Comparison of ENCODE assay signal across 9 cellular contexts in genomic region chr7:103989785-103990775, GRCh38. TPM values are rescaled to one million over a fixed set of nuclear protein-coding genes. Genes with fewer than 3 reads are reported as not detected.
DNase-seq lines count a peak whose midpoint lies in the region; FAIRE-seq lines count a peak whose summit lies in the region.
"Had no signal": no experiment of that assay in that cellular context is flagged by ENCODE, and none has a peak within 500 bp of the region (broad histone marks: within the 10 kb centered on the region; RNA-seq: fewer than 3 reads in every experiment).

No MANE protein-coding gene starts in this region.

- H3K4me1 ChIP-seq in iPS-15b (ENCODE audit: control insufficient read depth, insufficient read depth, low read length) (no peaks in the 10 kb centered on the region), small intestine (ENCODE audit: control insufficient read depth in 2 of 2, insufficient read depth in 1 of 2, low read depth in 1 of 2, low read length in 1 of 2) (no peaks in the 10 kb centered on the region)

- H3K4me3 Mint-ChIP-seq in activated naive CD8-positive, alpha-beta T cell treated with anti-CD3 and anti-CD28 coated beads for 36 hours, result peak overlapping the region; percentile 55

- H3K27me3 ChIP-seq in iPS-15b (ENCODE audit: control insufficient read depth, insufficient read depth, low read length) (peaks cover 63% of the 10 kb centered on the region), small intestine (ENCODE audit: control insufficient read depth in 2 of 2, insufficient read depth in 2 of 2, low read length in 2 of 2) (peaks cover 10 to 22% of the 10 kb centered on the region in 2 donors)

- H3K27ac ChIP-seq in small intestine (ENCODE audit: low read depth in 1 of 2, low read length in 1 of 2), result no peak overlapping the region

- H3K27ac Mint-ChIP-seq in activated naive CD8-positive, alpha-beta T cell treated with anti-CD3 and anti-CD28 coated beads for 36 hours, result no peak overlapping the region

- peaks cover 6% of the 10 kb centered on the region for H3K4me1 Mint-ChIP-seq in activated naive CD8-positive, alpha-beta T cell treated with anti-CD3 and anti-CD28 coated beads for 36 hours

- H3K9me3 Mint-ChIP-seq in activated naive CD8-positive, alpha-beta T cell treated with anti-CD3 and anti-CD28 coated beads for 36 hours, result no peaks in the 10 kb centered on the region

- H3K9ac ChIP-seq in iPS-15b (ENCODE audit: low read depth, low read length), result no peak overlapping the region

- H3K9me3 ChIP-seq in iPS-15b (ENCODE audit: control insufficient read depth, insufficient read depth, low read length) (no peaks in the 10 kb centered on the region), small intestine (ENCODE audit: control insufficient read depth, low read depth) (no peaks in the 10 kb centered on the region)

- no peaks in the 10 kb centered on the region for H3K36me3 Mint-ChIP-seq in activated naive CD8-positive, alpha-beta T cell treated with anti-CD3 and anti-CD28 coated beads for 36 hours

- 1 to 4% (median 1%) methylated on average over 55 to 82 of the region's 82 CpGs for WGBS in small intestine, 3 donors

- DNase-seq in NCI-H1436 (lab: John Stamatoyannopoulos, UW) (peak; percentile 11), NCI-H1436 treated with DMSO at 0.1 percent for 48 hours (lab: John Stamatoyannopoulos, UW) (no peak), NCI-H1694 treated with DMSO at 0.1 percent for 48 hours (lab: John Stamatoyannopoulos, UW) (peak; percentile 77), smooth muscle cell of the brain vasculature (ENCODE audit: low read depth, low spot score) (peak; percentile 0), small intestine (no peak), SW 1271 (lab: John Stamatoyannopoulos, UW) (no peak)
- DNase-seq in activated naive CD8-positive, alpha-beta T cell treated with anti-CD3 and anti-CD28 coated beads for 36 hours, result peak; percentile 8

- H3K4me3 ChIP-seq in iPS-15b (ENCODE audit: low read depth, low read length), result peak overlapping the region; percentile 55
- H3K4me3 ChIP-seq in small intestine (ENCODE audit: low read depth in 1 of 2, low read length in 2 of 2), result peak overlapping the region in 1 of 2 donors; percentile 37

- no peak for FAIRE-seq in small intestine (lab: Jason Lieb, UNC)

- H3K27me3 Mint-ChIP-seq in activated naive CD8-positive, alpha-beta T cell treated with anti-CD3 and anti-CD28 coated beads for 36 hours, result peaks cover 55% of the 10 kb centered on the region

- H3K36me3 ChIP-seq in iPS-15b (ENCODE audit: control insufficient read depth, insufficient read depth, low read length) (no peaks in the 10 kb centered on the region), small intestine (ENCODE audit: control insufficient read depth in 2 of 2, insufficient read depth in 2 of 2, low read length in 2 of 2) (no peaks in the 10 kb centered on the region)

RNA-seq across cellular contexts. Expression of gene RELN, which starts 0.6 kb away (rescaled TPM):
- not detected for total RNA-seq in activated naive CD8-positive, alpha-beta T cell treated with anti-CD3 and anti-CD28 coated beads for 36 hours
- polyA plus RNA-seq in small intestine, result 1 to 10 TPM in 1 of 3 donors, not detected in 2; 8.1 TPM
- total RNA-seq: activated CD8-positive, alpha-beta memory T cell treated with anti-CD3 and anti-CD28 coated beads for 36 hours had no signal

Comparison
In these comparisons a context has a peak if more than half of its experiments do, and no peak if none do; other contexts are left out.
1. DNase-seq: peak in NCI-H1436 (single experiment), NCI-H1694 treated with DMSO at 0.1 percent for 48 hours (single experiment), activated naive CD8-positive, alpha-beta T cell treated with anti-CD3 and anti-CD28 coated beads for 36 hours (single experiment) and smooth muscle cell of the brain vasculature (single experiment); none in NCI-H1436 treated with DMSO at 0.1 percent for 48 hours (single experiment), small intestine (single experiment) and SW 1271 (0 of 2).